8 cellular contexts compared by ENCODE assay signal in the genomic region with DNA sequence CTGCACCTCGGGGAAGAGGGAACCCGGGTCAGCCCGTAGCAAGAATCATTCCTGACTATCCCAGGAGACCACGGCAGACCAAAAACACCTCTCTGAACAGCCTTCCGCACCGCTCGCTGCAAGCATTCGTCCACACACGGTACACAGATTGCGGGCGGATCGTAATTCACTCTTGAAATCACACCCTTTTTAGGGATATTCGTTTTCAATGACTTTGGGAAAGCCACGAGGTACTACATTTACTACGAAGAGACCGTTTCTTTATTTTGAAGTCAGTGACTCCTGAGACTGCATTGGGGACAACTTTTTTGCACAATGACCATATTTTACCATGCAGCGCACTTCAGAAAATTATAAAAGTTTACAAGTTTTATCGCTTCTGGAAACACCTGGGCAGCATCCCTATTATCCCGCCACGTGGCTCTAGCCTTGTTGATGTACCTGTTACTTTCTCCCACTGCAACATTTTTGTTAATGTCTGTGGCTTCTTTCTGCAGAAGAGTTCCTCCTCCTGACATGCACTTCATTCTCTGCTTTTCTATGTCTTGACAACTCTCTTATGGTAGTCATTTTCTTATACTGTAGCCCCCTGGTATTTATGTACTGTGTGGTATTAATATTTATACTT. TPM values are rescaled to one million over a fixed set of nuclear protein-coding genes. Genes with fewer than 3 reads are reported as not detected.
A peak's percentile ranks its signal among the peaks of the same experiment; 100 is the strongest.
DNase-seq lines count a peak whose midpoint lies in the region; ATAC-seq, FAIRE-seq and TF ChIP-seq lines count a peak whose summit lies in the region.

No MANE protein-coding gene starts in this region.

- ATAC-seq in body of pancreas = no peak
- ATAC-seq in GM18867 (IDR thresholded peaks at IDR 0.05; ENCODE audit: unreplicated experiment) = no peak

- 2% methylated on average over 16 to 20 of the region's 20 CpGs for whole genome bisulfite sequencing in body of pancreas, 2 donors
- 3% methylated on average over 19 to 20 of the region's 20 CpGs for WGBS in lower leg skin, 2 donors
- 3 to 4% methylated on average over 20 of the region's 20 CpGs for WGBS in thyroid gland, 2 donors

- no peaks in the 10 kb centered on the region for H4K20me1 ChIP-seq in KMS-11 (ENCODE audit: insufficient read depth)

- H3K9me3 ChIP-seq in body of pancreas (no peaks in the 10 kb centered on the region), thyroid gland (no peaks in the 10 kb centered on the region)

- H3K27me3 ChIP-seq in KMS-11 (ENCODE audit: insufficient read depth, low read depth) = no peaks in the 10 kb centered on the region
- no peaks in the 10 kb centered on the region for H3K27me3 ChIP-seq in body of pancreas
- no peaks in the 10 kb centered on the region for H3K27me3 ChIP-seq in thyroid gland

- H3K27ac ChIP-seq in KMS-11 (peak overlapping the region; percentile 97), body of pancreas (peak overlapping the region; percentile 78 to 94 (median 87)), thyroid gland (peak overlapping the region; percentile 97 to 99 (median 98))

- peaks cover 32% of the 10 kb centered on the region; the same call in 1 of the 2 replicates for H3K79me2 ChIP-seq in KMS-11 (ENCODE audit: insufficient read depth, low read depth)

- peak overlapping the region; percentile 89 for H3K4me3 ChIP-seq in KMS-11 (IDR thresholded peaks at IDR 0.05; ENCODE audit: insufficient read depth, low read depth, low read length)
- H3K4me3 ChIP-seq in body of pancreas = peak overlapping the region; percentile 41 to 77
- H3K4me3 ChIP-seq in lower leg skin (ENCODE audit: low read depth, poor library complexity, severe bottlenecking) = peak overlapping the region; percentile 68
- H3K4me3 ChIP-seq in thyroid gland (replicated peaks in 1 of 3) = peak overlapping the region; percentile 69 to 99 (median 95)

- TF ChIP-seq POLR2A in body of pancreas (IDR thresholded peaks at IDR 0.05) (no peak), lower leg skin (IDR thresholded peaks at IDR 0.05) (no peak), thyroid gland (IDR thresholded peaks at IDR 0.05) (peak in 1 of 2 donors; percentile 0)

- H3K4me2 ChIP-seq in KMS-11 = peak overlapping the region; percentile 78

- peak overlapping the region; percentile 98 for H3K9ac ChIP-seq in KMS-11

- H2AFZ ChIP-seq in KMS-11 (ENCODE audit: low read depth) = peak overlapping the region; percentile 71

- FAIRE-seq in G401.6 (lab: Jason Lieb, UNC) = peak; percentile 70

- H3K36me3 ChIP-seq in KMS-11 (ENCODE audit: insufficient read depth) = no peaks in the 10 kb centered on the region
- H3K36me3 ChIP-seq in body of pancreas (replicated peaks in 1 of 2; ENCODE audit: insufficient read depth in 1 of 2, low read depth in 2 of 2) = no peaks in the 10 kb centered on the region
- H3K36me3 ChIP-seq in thyroid gland = no peaks in the 10 kb centered on the region

- peak in 1 of 4 donors; percentile 52 for DNase-seq in body of pancreas
- peak in 1 of 2 donors; percentile 25 for DNase-seq in lower leg skin (ENCODE audit: low spot score in 2 of 2)
- DNase-seq in thyroid gland = no peak
- DNase-seq in activated effector memory CD4-positive, alpha-beta T cell treated with Interleukin-2 at 50 U/mL for 16 hours = no peak
- no peak for DNase-seq in ecto neural progenitor cell (ENCODE audit: low spot score)

- peaks cover 39% of the 10 kb centered on the region for H3K4me1 ChIP-seq in KMS-11 (ENCODE audit: low read depth, poor library complexity, severe bottlenecking)
- peaks cover 16% of the 10 kb centered on the region for H3K4me1 ChIP-seq in body of pancreas
- peaks cover 4 to 5% of the 10 kb centered on the region in 2 donors for H3K4me1 ChIP-seq in thyroid gland

- no peak for TF ChIP-seq CTCF in KMS-11 (conservative IDR thresholded peaks at IDR 0.05; ENCODE audit: low read depth, low read length)
- no peak for TF ChIP-seq CTCF in body of pancreas (IDR thresholded peaks at IDR 0.05)
- TF ChIP-seq CTCF in lower leg skin (IDR thresholded peaks at IDR 0.05) = no peak
- TF ChIP-seq CTCF in thyroid gland (IDR thresholded peaks at IDR 0.05) = no peak

- intact Hi-C loops in body of pancreas (cut with DNase I) = no loop called here
- intact Hi-C loops in lower leg skin (cut with DNase I; ENCODE audit: low total_unique reads) = no loop called here
- intact Hi-C loops in thyroid gland (cut with DNase I) = no loop called here

RNA-seq across cellular contexts. Expression of a gene that starts 1.2 kb away (rescaled TPM):
- total RNA-seq in body of pancreas = 10 to 100 TPM; 14.0 to 24.7 TPM
- total RNA-seq in lower leg skin = 10 to 100 TPM in 2 of 4 donors, 1 to 10 TPM in 2; 7.8 to 16.3 (median 10.4) TPM
- 10 to 100 TPM; 51.7 to 84.1 (median 71.1) TPM for total RNA-seq in thyroid gland
